Comparison of ENCODE assay signal across 20 cellular contexts in the genomic region with DNA sequence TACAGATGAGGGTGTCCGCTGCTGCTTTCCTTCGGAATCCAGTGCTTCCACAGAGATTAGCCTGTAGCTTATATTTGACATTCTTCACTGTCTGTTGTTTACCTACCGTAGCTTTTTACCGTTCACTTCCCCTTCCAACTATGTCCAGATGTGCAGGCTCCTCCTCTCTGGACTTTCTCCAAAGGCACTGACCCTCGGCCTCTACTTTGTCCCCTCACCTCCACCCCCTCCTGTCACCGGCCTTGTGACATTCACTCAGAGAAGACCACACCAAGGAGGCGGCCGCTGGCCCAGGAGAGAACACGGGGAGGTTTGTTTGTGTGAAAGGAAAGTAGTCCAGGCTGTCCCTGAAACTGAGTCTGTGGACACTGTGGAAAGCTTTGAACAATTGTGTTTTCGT. TPM values are rescaled to one million over a fixed set of nuclear protein-coding genes. Genes with fewer than 3 reads are reported as not detected.
DNase-seq lines count a peak whose midpoint lies in the region; ATAC-seq and TF ChIP-seq lines count a peak whose summit lies in the region.
"Had no signal": no experiment of that assay in that cellular context is flagged by ENCODE, and none has a peak within 500 bp of the region (broad histone marks: within the 10 kb centered on the region; RNA-seq: fewer than 3 reads in every experiment).

No MANE protein-coding gene starts in this region.

- peak; percentile 24 for ATAC-seq in mucosa of descending colon
- ATAC-seq in GM21367 (IDR thresholded peaks at IDR 0.05; ENCODE audit: unreplicated experiment): no peak
- ATAC-seq: activated CD8-positive, alpha-beta T cell treated with anti-CD3 and anti-CD28 coated beads, Interleukin-2, amount 10 ng/mL, durations not matched to agents 7 days and 5 days; right cardiac atrium; T-helper 17 cell had no signal

- intact Hi-C loops in mucosa of descending colon (cut with DNase I, micrococcal nuclease) (no loop called here), sigmoid colon (cut with DNase I) (no loop called here), prostate gland (cut with DNase I) (no loop called here)

- TF ChIP-seq CTCF in mucosa of descending colon (IDR thresholded peaks at IDR 0.05): no peak
- TF ChIP-seq CTCF in sigmoid colon (IDR thresholded peaks at IDR 0.05): no peak
- no peak for TF ChIP-seq CTCF in prostate gland (IDR thresholded peaks at IDR 0.05)

- 12 to 64% methylated on average over 10 of the region's 10 CpGs for WGBS in sigmoid colon, 2 donors
- WGBS in prostate gland: 70% methylated on average over 10 of the region's 10 CpGs

- H3K9me3 ChIP-seq in duodenal mucosa (ENCODE audit: control insufficient read depth in 1 of 2, low read length in 2 of 2) (no peaks in the 10 kb centered on the region), mucosa of descending colon (no peaks in the 10 kb centered on the region), sigmoid colon (no peaks in the 10 kb centered on the region), prostate gland (no peaks in the 10 kb centered on the region)

- DNase-seq in HuH-7.5 (ENCODE audit: low spot score) (peak; percentile 46), mucosa of descending colon (peak in 2 of 3 donors; percentile 69 to 76), sigmoid colon (no peak), NCI-H1436 (lab: John Stamatoyannopoulos, UW) (no peak), T-helper 1 cell (no peak), prostate gland (ENCODE audit: low spot score) (no peak)
- DNase-seq: activated CD8-positive, alpha-beta T cell treated with anti-CD3 and anti-CD28 coated beads, Interleukin-2, amount 10 ng/mL, durations not matched to agents 7 days and 5 days; activated naive CD8-positive, alpha-beta T cell treated with anti-CD3 and anti-CD28 coated beads for 36 hours; brain microvascular endothelial cell; glutamatergic neuron; MM.1S; NCI-H1694 treated with DMSO at 0.1 percent for 48 hours; NCI-H226; NK-92 treated with Interleukin-12 subunit alpha and Interleukin-12 subunit beta, amount 100 ng/mL, for 24 hours; right cardiac atrium; stimulated activated CD4-positive, alpha-beta T cell treated with anti-CD3 and anti-CD28 coated beads, Interleukin-1b, Interleukin-23, amount 100 ng/mL, for 48 hours; T-helper 17 cell had no signal

- peak overlapping the region in 1 of 2 donors; percentile 15 for H3K9ac ChIP-seq in duodenal mucosa (ENCODE audit: low read depth in 1 of 2, low read length in 2 of 2)

- H3K36me3 ChIP-seq in duodenal mucosa (ENCODE audit: control insufficient read depth in 1 of 2, insufficient read depth in 2 of 2, low read length in 2 of 2) (peaks cover 21 to 38% of the 10 kb centered on the region in 2 donors), mucosa of descending colon (ENCODE audit: low read depth) (no peaks in the 10 kb centered on the region), sigmoid colon (peaks cover 0 to 60% (median 28%) of the 10 kb centered on the region in 4 donors), prostate gland (no peaks in the 10 kb centered on the region)

- H3K27me3 ChIP-seq in duodenal mucosa (ENCODE audit: control insufficient read depth in 1 of 2, insufficient read depth in 2 of 2, low read length in 2 of 2): no peaks in the 10 kb centered on the region
- H3K27me3 ChIP-seq in sigmoid colon: no peaks in the 10 kb centered on the region
- H3K27me3 ChIP-seq in prostate gland (replicated peaks; ENCODE audit: insufficient read depth): no peaks in the 10 kb centered on the region
- H3K27me3 ChIP-seq: brain microvascular endothelial cell had no signal

- peak overlapping the region in 1 of 2 donors; percentile 19 for H3K4me3 ChIP-seq in duodenal mucosa (ENCODE audit: low read depth in 1 of 2, low read length in 2 of 2)
- no peak overlapping the region for H3K4me3 ChIP-seq in mucosa of descending colon
- no peak overlapping the region for H3K4me3 ChIP-seq in sigmoid colon
- no peak overlapping the region for H3K4me3 ChIP-seq in prostate gland
- H3K4me3 ChIP-seq: lung had no signal

- no peak for TF ChIP-seq EP300 in sigmoid colon (IDR thresholded peaks at IDR 0.05)

- H3K27ac ChIP-seq in duodenal mucosa (ENCODE audit: low read depth, low read length): peak overlapping the region; percentile 73
- peak overlapping the region; percentile 47 to 66 (median 50) for H3K27ac ChIP-seq in sigmoid colon
- no peak overlapping the region for H3K27ac ChIP-seq in prostate gland
- H3K27ac ChIP-seq: brain microvascular endothelial cell had no signal

- TF ChIP-seq POLR2A in sigmoid colon (IDR thresholded peaks at IDR 0.05): no peak
- no peak for TF ChIP-seq POLR2A in prostate gland (IDR thresholded peaks at IDR 0.05)

- H3K4me1 ChIP-seq in duodenal mucosa (ENCODE audit: control insufficient read depth in 1 of 2, insufficient read depth in 2 of 2, low read length in 2 of 2) (peaks cover 48 to 55% of the 10 kb centered on the region in 2 donors), mucosa of descending colon (ENCODE audit: low read depth) (peaks cover 46% of the 10 kb centered on the region), sigmoid colon (peaks cover 0 to 24% (median 16%) of the 10 kb centered on the region in 4 donors), prostate gland (replicated peaks) (no peaks in the 10 kb centered on the region)

RNA-seq across cellular contexts. Expression of gene ST14, which starts 15.5 kb away (rescaled TPM):
- total RNA-seq in mucosa of descending colon (100 to 1,000 TPM; 260 to 622 (median 508) TPM), sigmoid colon (1 to 10 TPM; 1.8 to 5.1 (median 3.2) TPM), prostate gland (100 to 1,000 TPM in 1 of 2 donors, 10 to 100 TPM in 1; 39.8 to 114 TPM)
- 100 to 1,000 TPM in 2 of 3 donors, 10 to 100 TPM in 1; 51.7 to 324 (median 109) TPM for polyA plus RNA-seq in sigmoid colon
- total RNA-seq: activated CD8-positive, alpha-beta T cell treated with anti-CD3 and anti-CD28 coated beads, Interleukin-2, amount 10 ng/mL, durations not matched to agents 7 days and 5 days had no signal

Comparison
In these comparisons a context has a peak if more than half of its experiments do, and no peak if none do; other contexts are left out.
1. DNase-seq: peak in HuH-7.5 (single experiment) and mucosa of descending colon (2 of 3); none in sigmoid colon (single experiment), NCI-H1436 (single experiment), T-helper 1 cell (0 of 5) and prostate gland (single experiment).
2. H3K27ac ChIP-seq: peak in duodenal mucosa (single experiment) and sigmoid colon (4 of 4); none in prostate gland (0 of 2).
3. RNA of gene ST14, which starts 15.5 kb away (total RNA-seq): 260 to 622 TPM in mucosa of descending colon and 39.8 to 114 TPM in prostate gland; 1.8 to 5.1 TPM in sigmoid colon; every median in the first group is over 4 times any median in the second.